In the genomic region with DNA sequence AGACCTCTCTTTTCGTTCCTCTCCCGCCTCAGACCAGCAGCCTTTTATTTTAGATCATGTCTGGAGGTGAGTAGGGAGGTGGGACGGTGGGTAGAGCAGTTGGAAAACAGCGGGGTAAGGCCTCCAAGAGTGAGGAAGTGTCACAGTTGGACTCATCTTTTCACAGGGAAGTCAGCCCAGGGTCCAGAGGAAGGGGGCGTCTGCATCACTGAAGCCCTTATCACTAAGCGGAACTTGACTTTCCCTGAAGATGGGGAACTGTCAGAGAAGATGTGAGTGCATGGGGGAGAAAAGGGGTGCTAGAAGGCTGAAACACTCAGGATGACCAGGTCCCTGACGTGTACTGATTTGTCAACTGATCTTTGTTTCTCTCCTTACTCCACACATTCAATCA, we compare ENCODE assay signal across 1 cellular context.
TF ChIP-seq lines count a peak whose summit lies in the region.

No MANE protein-coding gene starts in this region.

TF ChIP-seq in SK-N-SH, 30 proteins besides CTCF, POLR2A, EP300 and RAD21 (continued from another document):
- TF ChIP-seq FOXJ3 (CRISPR knock-in tag; IDR thresholded peaks at IDR 0.05) = no peak
- no peak for TF ChIP-seq TEAD4 (IDR thresholded peaks at IDR 0.05; ENCODE audit: borderline replicate concordance, insufficient read depth)
- no peak for TF ChIP-seq CHD2 (IDR thresholded peaks at IDR 0.05; ENCODE audit: low read length, partially characterized antibody)
- no peak for TF ChIP-seq SIN3A (IDR thresholded peaks at IDR 0.05; ENCODE audit: borderline replicate concordance, low read depth, low read length)
- TF ChIP-seq, protein P1, sequence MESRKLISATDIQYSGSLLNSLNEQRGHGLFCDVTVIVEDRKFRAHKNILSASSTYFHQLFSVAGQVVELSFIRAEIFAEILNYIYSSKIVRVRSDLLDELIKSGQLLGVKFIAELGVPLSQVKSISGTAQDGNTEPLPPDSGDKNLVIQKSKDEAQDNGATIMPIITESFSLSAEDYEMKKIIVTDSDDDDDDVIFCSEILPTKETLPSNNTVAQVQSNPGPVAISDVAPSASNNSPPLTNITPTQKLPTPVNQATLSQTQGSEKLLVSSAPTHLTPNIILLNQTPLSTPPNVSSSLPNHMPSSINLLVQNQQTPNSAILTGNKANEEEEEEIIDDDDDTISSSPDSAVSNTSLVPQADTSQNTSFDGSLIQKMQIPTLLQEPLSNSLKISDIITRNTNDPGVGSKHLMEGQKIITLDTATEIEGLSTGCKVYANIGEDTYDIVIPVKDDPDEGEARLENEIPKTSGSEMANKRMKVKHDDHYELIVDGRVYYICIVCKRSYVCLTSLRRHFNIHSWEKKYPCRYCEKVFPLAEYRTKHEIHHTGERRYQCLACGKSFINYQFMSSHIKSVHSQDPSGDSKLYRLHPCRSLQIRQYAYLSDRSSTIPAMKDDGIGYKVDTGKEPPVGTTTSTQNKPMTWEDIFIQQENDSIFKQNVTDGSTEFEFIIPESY (IDR thresholded peaks at IDR 0.05; ENCODE audit: borderline replicate concordance, low read depth) = no peak
- TF ChIP-seq, protein P2, sequence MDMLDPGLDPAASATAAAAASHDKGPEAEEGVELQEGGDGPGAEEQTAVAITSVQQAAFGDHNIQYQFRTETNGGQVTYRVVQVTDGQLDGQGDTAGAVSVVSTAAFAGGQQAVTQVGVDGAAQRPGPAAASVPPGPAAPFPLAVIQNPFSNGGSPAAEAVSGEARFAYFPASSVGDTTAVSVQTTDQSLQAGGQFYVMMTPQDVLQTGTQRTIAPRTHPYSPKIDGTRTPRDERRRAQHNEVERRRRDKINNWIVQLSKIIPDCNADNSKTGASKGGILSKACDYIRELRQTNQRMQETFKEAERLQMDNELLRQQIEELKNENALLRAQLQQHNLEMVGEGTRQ (IDR thresholded peaks at IDR 0.05; ENCODE audit: borderline replicate concordance, low read depth, low read length) = no peak
- no peak for TF ChIP-seq SMC3 (IDR thresholded peaks at IDR 0.05; ENCODE audit: low read depth, low read length)
TF ChIP-seq in SK-N-SH: peak in this region for 0.
